ENCODE assay signal across 22 cellular contexts in the genomic region with DNA sequence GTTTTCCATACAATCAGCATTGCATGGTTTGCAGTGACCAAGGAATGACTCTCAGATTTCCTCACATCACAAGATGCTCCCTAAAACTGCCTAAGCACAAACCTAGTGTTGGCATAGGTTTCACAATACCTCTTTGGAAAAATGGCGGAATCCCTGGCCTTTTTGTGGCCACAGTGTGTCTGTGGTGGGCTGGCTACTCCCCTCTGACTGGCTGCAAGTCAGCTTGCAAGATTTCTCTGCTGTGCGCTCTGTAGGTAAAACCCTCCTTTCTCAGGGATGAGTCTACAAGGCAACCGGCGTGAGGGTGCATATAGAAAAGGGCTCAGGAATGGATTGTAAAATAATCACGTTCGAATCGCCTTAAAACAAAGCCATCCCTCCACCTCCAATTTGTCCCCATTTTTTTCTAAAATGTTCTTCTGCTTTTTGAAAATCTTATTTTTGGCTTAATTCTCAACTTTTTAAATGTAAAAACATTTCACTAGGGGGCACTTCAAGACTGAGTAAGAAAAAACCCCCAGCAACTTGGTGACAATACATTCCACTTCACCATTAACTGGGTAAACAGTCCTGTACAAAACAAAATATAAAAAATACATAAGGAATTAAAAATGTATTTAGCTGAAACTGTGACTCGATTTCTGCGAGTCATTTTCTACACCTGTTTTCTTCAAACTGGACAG.
DNase-seq lines count a peak whose midpoint lies in the region; ATAC-seq and TF ChIP-seq lines count a peak whose summit lies in the region.
"Had no signal": no experiment of that assay in that cellular context is flagged by ENCODE, and none has a peak within 500 bp of the region (broad histone marks: within the 10 kb centered on the region; RNA-seq: fewer than 3 reads in every experiment).

No MANE protein-coding gene starts in this region.

- H3K79me2 ChIP-seq in PC-3 (ENCODE audit: low read length) (no peaks in the 10 kb centered on the region), osteoblast (ENCODE audit: insufficient read depth, low read length) (no peaks in the 10 kb centered on the region)

- H3K9me3 ChIP-seq in PC-3 (ENCODE audit: low read length) (no peaks in the 10 kb centered on the region), osteoblast (ENCODE audit: low read depth, low read length) (no peaks in the 10 kb centered on the region), Peyer's patch (no peaks in the 10 kb centered on the region)
- H3K9me3 ChIP-seq: esophagus muscularis mucosa, MG63, SJCRH30 had no signal

- ATAC-seq in PC-3 (no peak), HG03159 (IDR thresholded peaks at IDR 0.05; ENCODE audit: unreplicated experiment) (no peak)
- ATAC-seq: activated CD4-positive, alpha-beta T cell treated with anti-CD3 and anti-CD28 coated beads for 36 hours; HepG2 had no signal

- H3K9ac ChIP-seq in PC-3 (ENCODE audit: low read length): no peak overlapping the region

- H3K27ac ChIP-seq in PC-3 (ENCODE audit: low read length) (no peak overlapping the region), osteoblast (ENCODE audit: low read depth, low read length) (no peak overlapping the region), Peyer's patch (no peak overlapping the region)
- H3K27ac ChIP-seq: esophagus muscularis mucosa, SJCRH30 had no signal

- no peak overlapping the region for H2AFZ ChIP-seq in PC-3 (ENCODE audit: low read length)
- no peak overlapping the region for H2AFZ ChIP-seq in osteoblast (ENCODE audit: low read length)

- no peak overlapping the region for H3K4me2 ChIP-seq in PC-3 (ENCODE audit: low read length)
- no peak overlapping the region for H3K4me2 ChIP-seq in osteoblast (ENCODE audit: insufficient read depth, low read length)

- no peaks in the 10 kb centered on the region for H3K9me2 ChIP-seq in PC-3 (replicated peaks; ENCODE audit: low read length)

- H3K36me3 ChIP-seq in PC-3 (ENCODE audit: low read depth, low read length) (no peaks in the 10 kb centered on the region), osteoblast (ENCODE audit: insufficient read depth, low read length) (no peaks in the 10 kb centered on the region), Peyer's patch (no peaks in the 10 kb centered on the region)
- H3K36me3 ChIP-seq: esophagus muscularis mucosa, MG63, SJCRH30 had no signal

- H3K4me3 ChIP-seq in PC-3 (ENCODE audit: low read length) (no peak overlapping the region), osteoblast (ENCODE audit: insufficient read depth, low read length) (no peak overlapping the region), Peyer's patch (no peak overlapping the region)
- H3K4me3 ChIP-seq: esophagus muscularis mucosa, MG63, SJCRH30 had no signal

- TF ChIP-seq CTCF in HFFc6 (IDR thresholded peaks at IDR 0.05): peak; percentile 60
- no peak; the same call in 1 of the 2 replicates for TF ChIP-seq CTCF in PC-3 (conservative IDR thresholded peaks at IDR 0.05; ENCODE audit: low read depth, low read length)
- TF ChIP-seq CTCF in endothelial cell (IDR thresholded peaks at IDR 0.05; ENCODE audit: unreplicated experiment): peak; percentile 26
- peak; percentile 8 for TF ChIP-seq CTCF in osteoblast (IDR thresholded peaks at IDR 0.05; ENCODE audit: extremely low read depth, low read depth, low read length)
- no peak for TF ChIP-seq CTCF in GM10248 (IDR thresholded peaks at IDR 0.05; ENCODE audit: control extremely low read depth, extremely low read depth, low read depth, missing control alignments)
- no peak for TF ChIP-seq CTCF in Peyer's patch (IDR thresholded peaks at IDR 0.05)

- H4K20me1 ChIP-seq in PC-3 (ENCODE audit: low read length) (no peaks in the 10 kb centered on the region), osteoblast (ENCODE audit: insufficient read depth, low read length) (no peaks in the 10 kb centered on the region)

- CTCF ChIA-PET in PC-3 (lab: Charles Lee): no interaction called here
- CTCF ChIA-PET in GM10248 (lab: Yijun Ruan, JAX): no interaction called here

- POLR2A ChIA-PET in PC-3 (lab: Charles Lee; ENCODE audit: unreplicated experiment) (no interaction called here), GM10248 (lab: Yijun Ruan, JAX) (no interaction called here)

- H3K36me3 Mint-ChIP-seq in HFFc6 (ENCODE audit: low read depth): no peaks in the 10 kb centered on the region
- H3K36me3 Mint-ChIP-seq in endothelial cell (ENCODE audit: low read depth, unreplicated experiment): no peaks in the 10 kb centered on the region

- H3K4me1 Mint-ChIP-seq in HFFc6 (ENCODE audit: low read depth) (no peaks in the 10 kb centered on the region), endothelial cell (ENCODE audit: unreplicated experiment) (peaks cover 12% of the 10 kb centered on the region)
- H3K4me1 Mint-ChIP-seq: activated CD4-positive, alpha-beta T cell treated with anti-CD3 and anti-CD28 coated beads for 36 hours had no signal

- H3K27ac Mint-ChIP-seq in HFFc6: no peak overlapping the region
- no peak overlapping the region for H3K27ac Mint-ChIP-seq in endothelial cell (ENCODE audit: unreplicated experiment)
- H3K27ac Mint-ChIP-seq: activated CD4-positive, alpha-beta T cell treated with anti-CD3 and anti-CD28 coated beads for 36 hours; T-helper 2 cell treated with Interferon-gamma antibody and Interleukin-4, amounts not matched to agents 5 μg/mL and 100 μg/mL, for 36 hours had no signal

- no peak for TF ChIP-seq POLR2A in Peyer's patch (IDR thresholded peaks at IDR 0.05)

- H3K9me3 Mint-ChIP-seq in HFFc6 (no peaks in the 10 kb centered on the region), endothelial cell (ENCODE audit: unreplicated experiment) (no peaks in the 10 kb centered on the region)
- H3K9me3 Mint-ChIP-seq: T-helper 2 cell treated with Interferon-gamma antibody and Interleukin-4, amounts not matched to agents 5 μg/mL and 100 μg/mL, for 36 hours had no signal

- no peak overlapping the region for H3K4me3 Mint-ChIP-seq in HFFc6
- no peak overlapping the region for H3K4me3 Mint-ChIP-seq in endothelial cell (ENCODE audit: unreplicated experiment)
- H3K4me3 Mint-ChIP-seq: activated CD4-positive, alpha-beta T cell treated with anti-CD3 and anti-CD28 coated beads for 36 hours; T-helper 2 cell treated with Interferon-gamma antibody and Interleukin-4, amounts not matched to agents 5 μg/mL and 100 μg/mL, for 36 hours had no signal

- intact Hi-C loops in PC-3 (cut with micrococcal nuclease): no loop called here

- H3F3A ChIP-seq in PC-3 (ENCODE audit: low read length, unreplicated experiment): no peaks in the 10 kb centered on the region

- BruUV-seq in PC-3 (replicated peaks; lab: Mats Ljungman, UMichigan): no TSS peak

- H3K27me3 Mint-ChIP-seq in HFFc6 (ENCODE audit: insufficient read depth) (peaks cover 40% of the 10 kb centered on the region), endothelial cell (ENCODE audit: unreplicated experiment) (peaks cover 2% of the 10 kb centered on the region)

- DNase-seq in HFFc6 (no peak), PC-3 (peak; percentile 9), endothelial cell (ENCODE audit: low spot score) (no peak), osteoblast (ENCODE audit: insufficient read length, low spot score, missing footprints) (no peak), GM10248 (ENCODE audit: extremely low spot score) (no peak), NCI-H524 (lab: John Stamatoyannopoulos, UW) (no peak), Peyer's patch (no peak)
- DNase-seq: activated CD4-positive, alpha-beta T cell treated with anti-CD3 and anti-CD28 coated beads for 36 hours; activated effector memory CD4-positive, alpha-beta T cell treated with anti-CD3 and anti-CD28 coated beads, Interleukin-2, amount 50 U/mL, for 16 hours; caudate nucleus; head of caudate nucleus; MG63; NCI-H1930; NCI-H510A; posterior cingulate gyrus; SJCRH30; small intestine; stimulated activated CD4-positive, alpha-beta T cell treated with anti-CD3 and anti-CD28 coated beads, Interleukin-4, amount 100 ng/mL, for 4 hours had no signal

- H3K4me1 ChIP-seq in PC-3 (ENCODE audit: insufficient read depth, low read length): peaks cover 20% of the 10 kb centered on the region
- H3K4me1 ChIP-seq in osteoblast (ENCODE audit: insufficient read depth, low read length): no peaks in the 10 kb centered on the region
- no peaks in the 10 kb centered on the region for H3K4me1 ChIP-seq in Peyer's patch
- H3K4me1 ChIP-seq: SJCRH30 had no signal

- H3K27me3 ChIP-seq in PC-3 (ENCODE audit: low read length) (no peaks in the 10 kb centered on the region), osteoblast (ENCODE audit: insufficient read depth, low read length) (no peaks in the 10 kb centered on the region), Peyer's patch (no peaks in the 10 kb centered on the region)
- H3K27me3 ChIP-seq: MG63, SJCRH30 had no signal

Comparison
In these comparisons a context has a peak if more than half of its experiments do, and no peak if none do; other contexts are left out.
1. CTCF ChIP-seq: peak in HFFc6 (single experiment), endothelial cell (single experiment) and osteoblast (single experiment); none in PC-3 (single experiment), GM10248 (single experiment) and Peyer's patch (0 of 6).